In genomic region chr6:111809264-111809663, GRCh38 we compare ENCODE assay signal across 19 cellular contexts.
DNase-seq lines count a peak whose midpoint lies in the region; ATAC-seq and TF ChIP-seq lines count a peak whose summit lies in the region.
"Had no signal": no experiment of that assay in that cellular context is flagged by ENCODE, and none has a peak within 500 bp of the region (broad histone marks: within the 10 kb centered on the region; RNA-seq: fewer than 3 reads in every experiment).

No MANE protein-coding gene starts in this region.

- TF ChIP-seq CTCF in AG10803 (conservative IDR thresholded peaks at IDR 0.05; ENCODE audit: low read length): no peak

- no peaks in the 10 kb centered on the region for H3K27me3 Mint-ChIP-seq in CD4-positive, alpha-beta memory T cell
- H3K27me3 Mint-ChIP-seq: naive B cell, progenitor cell of endocrine pancreas had no signal

- CTCF ChIA-PET in CD4-positive, alpha-beta memory T cell (lab: Charles Lee; ENCODE audit: partially characterized antibody): interaction anchor here (0.8 to 1.4 kb wide), 2 partner anchors 40 to 99 kb away, joined by 3 to 4 read pairs; no protein-coding TSS in a partner anchor

- H3K36me3 ChIP-seq in CD4-positive, alpha-beta memory T cell (ENCODE audit: insufficient read depth, low read length): no peaks in the 10 kb centered on the region
- no peaks in the 10 kb centered on the region for H3K36me3 ChIP-seq in effector memory CD4-positive, alpha-beta T cell (ENCODE audit: control insufficient read depth, insufficient read depth, low read length)
- H3K36me3 ChIP-seq: breast epithelium had no signal

- peak overlapping the region in 1 of 8 donors; percentile 28 for H3K4me3 Mint-ChIP-seq in CD4-positive, alpha-beta memory T cell
- H3K4me3 Mint-ChIP-seq: naive B cell had no signal

- peaks cover 81 to 100% (median 90%) of the 10 kb centered on the region in 4 donors for H3K4me1 Mint-ChIP-seq in CD4-positive, alpha-beta memory T cell

- no peak overlapping the region for H3K4me3 ChIP-seq in AG10803 (ENCODE audit: low read length)
- no peak overlapping the region for H3K4me3 ChIP-seq in CD4-positive, alpha-beta memory T cell (ENCODE audit: low read length in 2 of 2)
- no peak overlapping the region for H3K4me3 ChIP-seq in effector memory CD4-positive, alpha-beta T cell (ENCODE audit: insufficient read depth, low read depth, low read length, poor library complexity, severe bottlenecking)
- H3K4me3 ChIP-seq: BLaER1, breast epithelium, spleen had no signal

- peak overlapping the region; percentile 79 to 99 (median 90) for H3K27ac Mint-ChIP-seq in CD4-positive, alpha-beta memory T cell
- H3K27ac Mint-ChIP-seq: progenitor cell of endocrine pancreas had no signal

- no peaks in the 10 kb centered on the region for H3K9me3 ChIP-seq in CD4-positive, alpha-beta memory T cell (ENCODE audit: control insufficient read depth in 1 of 2, low read length in 2 of 2)
- H3K9me3 ChIP-seq in effector memory CD4-positive, alpha-beta T cell (ENCODE audit: control insufficient read depth, low read length): no peaks in the 10 kb centered on the region
- H3K9me3 ChIP-seq: BLaER1, breast epithelium, spleen had no signal

- H3K36me3 Mint-ChIP-seq in CD4-positive, alpha-beta memory T cell: peaks cover 27 to 42% of the 10 kb centered on the region in 2 donors

- ATAC-seq in HG03108 (IDR thresholded peaks at IDR 0.05; ENCODE audit: unreplicated experiment): no peak
- ATAC-seq: esophagus mucosa had no signal

- DNase-seq in AG10803 (ENCODE audit: low read depth) (peak; percentile 52), NCI-H69 (lab: John Stamatoyannopoulos, UW) (peak; percentile 16), medulla oblongata (ENCODE audit: extremely low spot score) (no peak), NCI-H748 treated with DMSO at 0.1 percent for 48 hours (lab: John Stamatoyannopoulos, UW) (no peak)
- no peak for DNase-seq in CD4-positive, alpha-beta memory T cell
- no peak for DNase-seq in effector memory CD4-positive, alpha-beta T cell
- DNase-seq: DND-41, H7, head of caudate nucleus, KG1, naive B cell, NCI-H1092 treated with DMSO at 0.1 percent for 48 hours, spleen, SW 1271 had no signal

- peak overlapping the region; percentile 10 for H3K27ac ChIP-seq in CD4-positive, alpha-beta memory T cell (ENCODE audit: low read depth, low read length)
- peak overlapping the region; percentile 16 for H3K27ac ChIP-seq in effector memory CD4-positive, alpha-beta T cell (ENCODE audit: insufficient read depth, low read length, poor library complexity, severe bottlenecking)
- H3K27ac ChIP-seq: BLaER1, breast epithelium had no signal

- POLR2A ChIA-PET in CD4-positive, alpha-beta memory T cell (lab: Charles Lee; ENCODE audit: partially characterized antibody): interaction anchor here (1.0 to 1.6 kb wide), 5 partner anchors 9 to 61 kb away, joined by 3 to 7 read pairs (median 3); no protein-coding TSS in a partner anchor

- H3K9me3 Mint-ChIP-seq in CD4-positive, alpha-beta memory T cell: no peaks in the 10 kb centered on the region
- H3K9me3 Mint-ChIP-seq: naive B cell had no signal

- intact Hi-C loops in CD4-positive, alpha-beta memory T cell (cut with micrococcal nuclease): no loop called here

- peaks cover 100% of the 10 kb centered on the region for H3K4me1 ChIP-seq in CD4-positive, alpha-beta memory T cell (ENCODE audit: insufficient read depth, low read length)
- peaks cover 67% of the 10 kb centered on the region for H3K4me1 ChIP-seq in effector memory CD4-positive, alpha-beta T cell (ENCODE audit: control insufficient read depth, insufficient read depth, low read length, poor library complexity, severe bottlenecking)
- H3K4me1 ChIP-seq: breast epithelium had no signal

- H3K27me3 ChIP-seq in CD4-positive, alpha-beta memory T cell (ENCODE audit: insufficient read depth, low read length): no peaks in the 10 kb centered on the region
- H3K27me3 ChIP-seq in effector memory CD4-positive, alpha-beta T cell (replicated peaks; ENCODE audit: control insufficient read depth, insufficient read depth, low read length, poor library complexity, severe bottlenecking): no peaks in the 10 kb centered on the region
- H3K27me3 ChIP-seq: BLaER1, breast epithelium, spleen had no signal

Comparison
In these comparisons a context has a peak if more than half of its experiments do, and no peak if none do; other contexts are left out.
1. DNase-seq: peak in AG10803 (single experiment) and NCI-H69 (single experiment); none in CD4-positive, alpha-beta memory T cell (0 of 5), effector memory CD4-positive, alpha-beta T cell (0 of 3), medulla oblongata (single experiment) and NCI-H748 treated with DMSO at 0.1 percent for 48 hours (single experiment).